In the genomic region with DNA sequence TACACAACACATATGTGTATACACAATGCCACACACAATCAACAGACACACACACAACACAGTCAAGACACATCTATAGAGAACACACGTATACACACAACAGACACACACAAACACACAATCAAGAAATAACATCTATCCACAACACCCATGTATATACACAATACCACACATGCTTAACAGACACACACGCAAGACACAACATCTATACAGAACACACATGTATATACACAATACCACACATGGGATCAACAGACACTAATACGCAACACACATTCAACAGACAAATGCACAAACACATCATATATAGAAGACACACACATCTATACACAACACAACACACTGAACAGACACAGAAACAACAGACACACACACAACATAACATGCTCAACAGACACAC, we compare ENCODE assay signal across 33 cellular contexts.
"Had no signal": no experiment of that assay in that cellular context is flagged by ENCODE, and none has a peak within 500 bp of the region (broad histone marks: within the 10 kb centered on the region; RNA-seq: fewer than 3 reads in every experiment).

No MANE protein-coding gene starts in this region.

- H3K27me3 Mint-ChIP-seq: activated CD8-positive, alpha-beta memory T cell treated with anti-CD3 and anti-CD28 coated beads, Interleukin-2, amount 10 ng/mL, durations not matched to agents 7 days and 5 days had no signal

- H3K36me3 ChIP-seq: adrenal gland, ascending aorta, breast epithelium, cardiac muscle cell, colonic mucosa, esophagus squamous epithelium, gastroesophageal sphincter, heart right ventricle had no signal

- H3K4me3 Mint-ChIP-seq: activated CD4-positive, alpha-beta memory T cell treated with anti-CD3 and anti-CD28 coated beads for 36 hours; activated CD8-positive, alpha-beta memory T cell treated with anti-CD3 and anti-CD28 coated beads, Interleukin-2, amount 10 ng/mL, durations not matched to agents 7 days and 5 days; activated CD8-positive, alpha-beta T cell treated with anti-CD3 and anti-CD28 coated beads, Interleukin-2, amount 10 ng/mL, durations not matched to agents 7 days and 5 days; activated naive CD4-positive, alpha-beta T cell treated with anti-CD3 and anti-CD28 coated beads for 36 hours; activated naive CD4-positive, alpha-beta T cell treated with anti-CD3 and anti-CD28 coated beads, Interleukin-2, amount 50 U/mL, for 24 hours; activated naive CD8-positive, alpha-beta T cell treated with anti-CD3 and anti-CD28 coated beads for 36 hours; activated naive CD8-positive, alpha-beta T cell treated with anti-CD3 and anti-CD28 coated beads, Interleukin-2, amount 50 U/mL, for 24 hours; activated T-helper 1 cell treated with anti-CD3 and anti-CD28 coated beads, Interleukin-12 subunit alpha, Interleukin-12 subunit beta, Interleukin-2, Interleukin-4 antibody, amounts not matched to agents 30 ng/mL and 10 ng/mL and 1 ng/mL, durations not matched to agents 14 hours and 24 hours and 36 hours; brain had no signal

- H3K36me3 Mint-ChIP-seq: activated CD4-positive, alpha-beta memory T cell treated with anti-CD3 and anti-CD28 coated beads for 36 hours; activated CD8-positive, alpha-beta memory T cell treated with anti-CD3 and anti-CD28 coated beads, Interleukin-2, amount 10 ng/mL, durations not matched to agents 7 days and 5 days; activated naive CD4-positive, alpha-beta T cell treated with anti-CD3 and anti-CD28 coated beads, Interleukin-2, amount 50 U/mL, for 24 hours; activated naive CD8-positive, alpha-beta T cell treated with anti-CD3 and anti-CD28 coated beads for 36 hours; brain had no signal

- H3K9me3 ChIP-seq: adrenal gland, ascending aorta, breast epithelium, colonic mucosa had no signal

- H3K4me3 ChIP-seq: adrenal gland, ascending aorta, breast epithelium, cardiac muscle cell, colonic mucosa, esophagus squamous epithelium, gastroesophageal sphincter, heart right ventricle, hepatocyte had no signal

- FAIRE-seq: endometrium had no signal

- H3K4me1 Mint-ChIP-seq: activated CD8-positive, alpha-beta memory T cell treated with anti-CD3 and anti-CD28 coated beads, Interleukin-2, amount 10 ng/mL, durations not matched to agents 7 days and 5 days; activated naive CD4-positive, alpha-beta T cell treated with anti-CD3 and anti-CD28 coated beads, Interleukin-2, amount 50 U/mL, for 24 hours; activated naive CD8-positive, alpha-beta T cell treated with anti-CD3 and anti-CD28 coated beads for 36 hours; activated naive CD8-positive, alpha-beta T cell treated with anti-CD3 and anti-CD28 coated beads, Interleukin-2, amount 50 U/mL, for 24 hours had no signal

- H3K27ac Mint-ChIP-seq: activated CD4-positive, alpha-beta memory T cell treated with anti-CD3 and anti-CD28 coated beads for 36 hours; activated CD8-positive, alpha-beta memory T cell treated with anti-CD3 and anti-CD28 coated beads, Interleukin-2, amount 10 ng/mL, durations not matched to agents 7 days and 5 days; activated CD8-positive, alpha-beta T cell treated with anti-CD3 and anti-CD28 coated beads, Interleukin-2, amount 10 ng/mL, durations not matched to agents 7 days and 5 days; activated naive CD4-positive, alpha-beta T cell treated with anti-CD3 and anti-CD28 coated beads for 36 hours; activated naive CD4-positive, alpha-beta T cell treated with anti-CD3 and anti-CD28 coated beads, Interleukin-2, amount 50 U/mL, for 24 hours; activated naive CD8-positive, alpha-beta T cell treated with anti-CD3 and anti-CD28 coated beads for 36 hours; activated naive CD8-positive, alpha-beta T cell treated with anti-CD3 and anti-CD28 coated beads, Interleukin-2, amount 50 U/mL, for 24 hours; activated T-helper 1 cell treated with anti-CD3 and anti-CD28 coated beads, Interleukin-12 subunit alpha, Interleukin-12 subunit beta, Interleukin-2, Interleukin-4 antibody, amounts not matched to agents 30 ng/mL and 10 ng/mL and 1 ng/mL, durations not matched to agents 14 hours and 24 hours and 36 hours; activated T-helper 2 cell treated with anti-CD3 and anti-CD28 coated beads, Interferon-gamma antibody, Interleukin-2, Interleukin-4, amounts not matched to agents 10 μg/mL and 5 μg/mL and 100 μg/mL, durations not matched to agents 14 hours and 24 hours and 36 hours; brain had no signal

- DNase-seq: activated CD4-positive, alpha-beta memory T cell treated with anti-CD3 and anti-CD28 coated beads for 36 hours; activated CD4-positive, alpha-beta T cell treated with anti-CD3 and anti-CD28 coated beads for 1 hour; activated CD4-positive, alpha-beta T cell treated with anti-CD3 and anti-CD28 coated beads for 4 hours; activated CD8-positive, alpha-beta memory T cell treated with anti-CD3 and anti-CD28 coated beads, Interleukin-2, amount 10 ng/mL, durations not matched to agents 7 days and 5 days; activated CD8-positive, alpha-beta memory T cell treated with anti-CD3 and anti-CD28 coated beads, Interleukin-2, amount 50 U/mL, for 4 hours; activated CD8-positive, alpha-beta T cell treated with anti-CD3 and anti-CD28 coated beads, Interleukin-2, amount 10 ng/mL, durations not matched to agents 7 days and 5 days; activated effector memory CD4-positive, alpha-beta T cell treated with anti-CD3 and anti-CD28 coated beads, Interleukin-2, amount 50 U/mL, for 16 hours; activated naive CD4-positive, alpha-beta T cell treated with anti-CD3 and anti-CD28 coated beads for 36 hours; activated naive CD8-positive, alpha-beta T cell treated with anti-CD3 and anti-CD28 coated beads for 36 hours; activated naive CD8-positive, alpha-beta T cell treated with anti-CD3 and anti-CD28 coated beads, Interleukin-2, amount 50 U/mL, for 24 hours; activated T-cell treated with anti-CD3 and anti-CD28 coated beads, Interleukin-2, amount 50 U/mL, for 1 hour; activated T-cell treated with anti-CD3 and anti-CD28 coated beads, Interleukin-2, amount 50 U/mL, for 48 hours; adrenal gland; amygdala; central memory CD4-positive, alpha-beta T cell; cerebellar nuclear complex; colonic mucosa; effector CD8-positive, alpha-beta T cell; esophagus squamous epithelium; foreskin melanocyte; heart right ventricle; T-helper 2 cell had no signal

- H3K4me1 ChIP-seq: adrenal gland, ascending aorta, breast epithelium, colonic mucosa, esophagus squamous epithelium, gastroesophageal sphincter, heart right ventricle had no signal

- H3K27ac ChIP-seq: adrenal gland, ascending aorta, breast epithelium, cardiac muscle cell, colonic mucosa, epithelial cell of prostate, esophagus squamous epithelium, gastroesophageal sphincter, heart right ventricle, hepatocyte had no signal

- ATAC-seq: activated CD8-positive, alpha-beta memory T cell treated with anti-CD3 and anti-CD28 coated beads, Interleukin-2, amount 10 ng/mL, durations not matched to agents 7 days and 5 days; activated CD8-positive, alpha-beta T cell treated with anti-CD3 and anti-CD28 coated beads, Interleukin-2, amount 10 ng/mL, durations not matched to agents 7 days and 5 days; activated naive CD8-positive, alpha-beta T cell treated with anti-CD3 and anti-CD28 coated beads, Interleukin-2, amount 50 U/mL, for 24 hours; gastroesophageal sphincter; heart right ventricle had no signal

- H3K27me3 ChIP-seq: ascending aorta, cardiac muscle cell, colonic mucosa, hepatocyte had no signal

- H3K9me3 Mint-ChIP-seq: activated naive CD4-positive, alpha-beta T cell treated with anti-CD3 and anti-CD28 coated beads, Interleukin-2, amount 50 U/mL, for 24 hours; activated naive CD8-positive, alpha-beta T cell treated with anti-CD3 and anti-CD28 coated beads for 36 hours; activated naive CD8-positive, alpha-beta T cell treated with anti-CD3 and anti-CD28 coated beads, Interleukin-2, amount 50 U/mL, for 24 hours; activated T-helper 1 cell treated with anti-CD3 and anti-CD28 coated beads, Interleukin-12 subunit alpha, Interleukin-12 subunit beta, Interleukin-2, Interleukin-4 antibody, amounts not matched to agents 30 ng/mL and 10 ng/mL and 1 ng/mL, durations not matched to agents 14 hours and 24 hours and 36 hours had no signal
